ENCODE assay signal across 1 cellular context in the genomic region with DNA sequence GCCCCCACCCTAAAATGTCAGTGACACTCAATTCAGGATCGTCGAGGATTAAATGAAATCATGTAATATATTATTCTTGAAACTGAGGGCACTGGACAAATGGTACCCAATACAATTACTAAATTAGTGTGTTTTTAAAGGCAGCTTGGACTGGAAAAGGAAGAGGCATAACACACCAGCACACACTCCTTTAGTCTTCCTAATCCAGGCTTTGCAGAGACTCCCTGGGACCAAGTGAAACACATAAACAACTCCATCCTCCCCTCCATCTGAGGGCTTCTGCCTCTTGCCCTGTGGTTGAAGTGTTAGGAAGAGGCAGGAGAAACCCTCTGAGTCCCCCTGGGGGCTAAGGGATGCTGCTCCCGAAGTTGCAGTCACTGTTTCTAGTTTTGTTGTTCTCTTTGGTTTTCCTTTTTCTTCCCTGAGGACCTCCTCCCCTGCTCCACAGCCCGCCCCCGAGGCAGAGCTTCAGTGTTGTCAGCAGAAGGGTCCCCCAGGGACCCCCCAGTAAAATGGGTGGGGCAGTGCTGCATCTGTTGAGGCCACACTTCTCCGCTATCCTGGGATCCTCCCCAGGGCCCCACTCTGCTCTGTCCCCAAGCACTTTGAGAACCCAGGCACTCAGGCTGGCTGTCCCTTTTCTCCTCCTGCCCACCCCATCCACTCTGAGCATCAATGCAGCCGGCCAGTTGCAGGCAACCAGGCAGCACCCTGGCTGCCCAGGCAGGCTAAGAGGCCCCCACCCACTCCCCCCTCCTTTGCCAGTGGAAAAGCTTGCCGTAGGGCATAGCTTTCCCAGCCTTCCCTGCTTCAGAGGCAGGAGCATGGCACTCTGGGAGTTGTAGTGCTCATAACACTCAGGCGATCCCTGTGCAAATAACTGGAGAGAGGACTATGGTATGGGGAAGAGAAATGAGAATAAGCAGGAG.
TF ChIP-seq lines count a peak whose summit lies in the region.

No MANE protein-coding gene starts in this region.

TF ChIP-seq in H1, 55 proteins besides CTCF, POLR2A, EP300 and RAD21:
- peak; percentile 65; the same call in 1 of the 2 replicates for TF ChIP-seq SIX5 (IDR thresholded peaks at IDR 0.05; ENCODE audit: low read depth, low read length)
- no peak for TF ChIP-seq CHD1 (IDR thresholded peaks at IDR 0.05; ENCODE audit: low read depth, low read length)
TF ChIP-seq in H1: peak in this region for 1.
